ENCODE assay signal across 31 cellular contexts in genomic region chr5:107786424-107786823, GRCh38.
DNase-seq lines count a peak whose midpoint lies in the region; ATAC-seq, FAIRE-seq and TF ChIP-seq lines count a peak whose summit lies in the region.
"Had no signal": no experiment of that assay in that cellular context is flagged by ENCODE, and none has a peak within 500 bp of the region (broad histone marks: within the 10 kb centered on the region; RNA-seq: fewer than 3 reads in every experiment).

No MANE protein-coding gene starts in this region.

- POLR2A ChIA-PET in HepG2 (lab: Yijun Ruan, JAX) = no interaction called here
- POLR2A ChIA-PET in A549 (lab: Yijun Ruan, JAX) = no interaction called here
- POLR2A ChIA-PET in IMR-90 (lab: Charles Lee; ENCODE audit: unreplicated experiment) = no interaction called here

- H3K4me1 ChIP-seq in HepG2 (ENCODE audit: insufficient read depth, low read length) = no peaks in the 10 kb centered on the region
- H3K4me1 ChIP-seq in right lobe of liver = no peaks in the 10 kb centered on the region
- H3K4me1 ChIP-seq in A549 = peaks cover 11% of the 10 kb centered on the region; the same call in 2 of the 3 replicates
- H3K4me1 ChIP-seq in IMR-90 (ENCODE audit: control insufficient read depth, insufficient read depth, low read length) = no peaks in the 10 kb centered on the region
- H3K4me1 ChIP-seq: BE2C; BLaER1; BLaER1 treated with 17β-estradiol and CSF1 and Interleukin-3, amounts not matched to agents 10 nM and 100 nM had no signal

- H3K27me3 ChIP-seq in HepG2 (ENCODE audit: control insufficient read depth in 1 of 2, insufficient read depth in 2 of 2, low read length in 2 of 2) (no peaks in the 10 kb centered on the region), right lobe of liver (no peaks in the 10 kb centered on the region), IMR-90 (ENCODE audit: control insufficient read depth, insufficient read depth, low read length) (no peaks in the 10 kb centered on the region; the same call in 1 of the 2 replicates)
- H3K27me3 ChIP-seq: BE2C; BLaER1; BLaER1 treated with 17β-estradiol and CSF1 and Interleukin-3, amounts not matched to agents 10 nM and 100 nM had no signal

- H3K23ac ChIP-seq in IMR-90 (ENCODE audit: low read depth, low read length) = no peak overlapping the region

- no peak for TF ChIP-seq CTCF in HepG2 (CRISPR knock-in tag; IDR thresholded peaks at IDR 0.05)
- TF ChIP-seq CTCF in right lobe of liver (IDR thresholded peaks at IDR 0.05) = no peak
- no peak for TF ChIP-seq CTCF in A549 (IDR thresholded peaks at IDR 0.05)
- no peak for TF ChIP-seq CTCF in IMR-90 (conservative IDR thresholded peaks at IDR 0.05; ENCODE audit: low read depth, low read length)

- WGBS in HepG2 (ENCODE audit: low lambda C conversion rate) = 0% methylated on average over 1 of the region's 1 CpG
- 38% methylated on average over 1 of the region's 1 CpG for WGBS in right lobe of liver (ENCODE audit: insufficient coverage, low coverage, low lambda C conversion rate, missing lambda C conversion rate)
- WGBS in A549 (ENCODE audit: missing lambda C conversion rate) = 36% methylated on average over 1 of the region's 1 CpG
- no CpG with 5 or more reads among the region's 1 CpG for WGBS in IMR-90 (ENCODE audit: extremely low coverage in 2 of 2, insufficient read length in 1 of 2), 2 experiments

- H3K9me1 ChIP-seq in IMR-90 (ENCODE audit: insufficient read depth, low read length) = no peaks in the 10 kb centered on the region

- H3K9me3 ChIP-seq in HepG2 (ENCODE audit: low read length) = no peaks in the 10 kb centered on the region
- H3K9me3 ChIP-seq in right lobe of liver = no peaks in the 10 kb centered on the region
- 0 out of 3 replicates have a peak, but pooled peaks cover under 1% of the 10 kb centered on the region for H3K9me3 ChIP-seq in A549
- peaks cover 2% of the 10 kb centered on the region; the same call in 1 of the 2 replicates for H3K9me3 ChIP-seq in IMR-90 (ENCODE audit: control insufficient read depth, insufficient read depth, low read length)
- H3K9me3 ChIP-seq: BE2C, BLaER1, Caco-2 had no signal

- ATAC-seq in HepG2 = no peak
- no peak for ATAC-seq in right lobe of liver
- no peak for ATAC-seq in A549
- ATAC-seq in IMR-90 (ENCODE audit: low read depth) = no peak
- ATAC-seq: CD8-positive, alpha-beta T cell had no signal

- H3K9ac ChIP-seq in HepG2 (ENCODE audit: insufficient read depth, low read depth, low read length) (no peak overlapping the region), IMR-90 (ENCODE audit: low read depth, low read length) (no peak overlapping the region)
- H3K9ac ChIP-seq: BLaER1; BLaER1 treated with 17β-estradiol and CSF1 and Interleukin-3, amounts not matched to agents 10 nM and 100 nM had no signal

- in situ Hi-C loops in HepG2 (cut with HindIII; ENCODE audit: extremely low pct_ligation_motif_present, low pct_unique_long_range_greater_than_20kb) = no loop called here
- in situ Hi-C loops in IMR-90 (cut with MboI; ENCODE audit: low sequenced_read_pairs) = no loop called here

- H3K36me3 ChIP-seq in HepG2 (replicated peaks in 1 of 2; ENCODE audit: control insufficient read depth in 1 of 2, insufficient read depth in 2 of 2, low read length in 2 of 2) (no peaks in the 10 kb centered on the region), right lobe of liver (no peaks in the 10 kb centered on the region), IMR-90 (ENCODE audit: control insufficient read depth, insufficient read depth, low read length) (no peaks in the 10 kb centered on the region)
- H3K36me3 ChIP-seq: BE2C; BLaER1; BLaER1 treated with 17β-estradiol and CSF1 and Interleukin-3, amounts not matched to agents 10 nM and 100 nM had no signal

- H4K8ac ChIP-seq in IMR-90 (ENCODE audit: low read depth in 2 of 2, low read length in 2 of 2) = no peak overlapping the region

- no peak overlapping the region for H3K56ac ChIP-seq in IMR-90 (ENCODE audit: extremely low read depth, insufficient read depth, low read length)

- no peak overlapping the region for H3K14ac ChIP-seq in IMR-90 (replicated peaks; ENCODE audit: low read depth, low read length)

- no peak overlapping the region for H2BK15ac ChIP-seq in IMR-90 (ENCODE audit: low read depth, low read length)

- no peak overlapping the region for H2AFZ ChIP-seq in HepG2 (ENCODE audit: low read length)
- H2AFZ ChIP-seq in IMR-90 (replicated peaks; ENCODE audit: low read length, poor library complexity) = no peak overlapping the region

- DNase-seq in HepG2 (ENCODE audit: low spot score) (no peak), right lobe of liver (no peak), A549 (ENCODE audit: low read depth in 1 of 2, low spot score in 1 of 2) (no peak), IMR-90 (no peak), NCI-H748 treated with DMSO at 0.1 percent for 48 hours (lab: John Stamatoyannopoulos, UW) (no peak)
- DNase-seq in activated CD4-positive, CD25-positive, alpha-beta regulatory T cell treated with anti-CD3 and anti-CD28 coated beads, Interleukin-2, amount 50 U/mL, for 72 hours = no peak
- DNase-seq: 8988T; ACHN; AML-193; BE2C; C1 segment of cervical spinal cord; Caco-2; Calu3; CD4-positive, alpha-beta memory T cell; CD4-positive, alpha-beta T cell; CD4-positive, CD25-positive, alpha-beta regulatory T cell; CD8-positive, alpha-beta memory T cell; CD8-positive, alpha-beta T cell; COR-L47; DMS 273 treated with DMSO at 0.1 percent for 48 hours; DMS153; DMS53; DMS79; DMS79 treated with DMSO at 0.1 percent for 48 hours; DND-41; EL had no signal

- H3K18ac ChIP-seq in IMR-90 (ENCODE audit: low read depth, low read length) = no peak overlapping the region

- no peak overlapping the region for H2BK20ac ChIP-seq in IMR-90 (ENCODE audit: low read depth, low read length)

- H2AK5ac ChIP-seq in IMR-90 (ENCODE audit: low read depth, low read length) = no peak overlapping the region

- no peaks in the 10 kb centered on the region for H4K20me1 ChIP-seq in HepG2 (ENCODE audit: insufficient read depth, low read length)
- no peaks in the 10 kb centered on the region for H4K20me1 ChIP-seq in IMR-90 (ENCODE audit: insufficient read depth, low read length)
- H4K20me1 ChIP-seq: BLaER1; BLaER1 treated with 17β-estradiol and CSF1 and Interleukin-3, amounts not matched to agents 10 nM and 100 nM had no signal

- H3K4me3 ChIP-seq in HepG2 (replicated peaks in 1 of 3; ENCODE audit: insufficient read depth in 1 of 3, low read depth in 2 of 3, low read length in 3 of 3) (no peak overlapping the region), right lobe of liver (no peak overlapping the region), A549 (no peak overlapping the region), IMR-90 (ENCODE audit: insufficient read depth, low read depth, low read length) (no peak overlapping the region)
- H3K4me3 ChIP-seq: BLaER1; BLaER1 treated with 17β-estradiol and CSF1 and Interleukin-3, amounts not matched to agents 10 nM and 100 nM had no signal

- TF ChIP-seq POLR2A in HepG2 (IDR thresholded peaks at IDR 0.05; ENCODE audit: insufficient read depth in 1 of 2, low read depth in 2 of 2, low read length in 2 of 2) (no peak), right lobe of liver (IDR thresholded peaks at IDR 0.05) (no peak), A549 (IDR thresholded peaks at IDR 0.05; ENCODE audit: low read length) (no peak), IMR-90 (IDR thresholded peaks at IDR 0.05; ENCODE audit: low read depth, low read length) (no peak)

- H2BK5ac ChIP-seq in IMR-90 (ENCODE audit: low read depth, low read length, poor library complexity, severe bottlenecking) = no peak overlapping the region

- H4K91ac ChIP-seq in IMR-90 (ENCODE audit: insufficient read depth, low read depth, low read length) = no peak overlapping the region

- TF ChIP-seq RAD21 in HepG2 (CRISPR knock-in tag; IDR thresholded peaks at IDR 0.05) (no peak), A549 (conservative IDR thresholded peaks at IDR 0.05 in 1 of 2, IDR thresholded peaks at IDR 0.05 in 1 of 2) (no peak), IMR-90 (IDR thresholded peaks at IDR 0.05; ENCODE audit: low read length) (no peak)

- CTCF ChIA-PET in HepG2 (lab: Yijun Ruan, JAX; ENCODE audit: low intra/inter-chr PET ratio, low total read pairs) (no interaction called here), A549 (lab: Yijun Ruan, JAX) (no interaction called here), IMR-90 (lab: Yijun Ruan, JAX) (no interaction called here)

- no peak overlapping the region for H4K5ac ChIP-seq in IMR-90 (ENCODE audit: low read depth, low read length)

- no TSS peak for BruUV-seq in HepG2 (replicated peaks; lab: Mats Ljungman, UMichigan)
- BruUV-seq in IMR-90 (replicated peaks; lab: Mats Ljungman, UMichigan) = no TSS peak

- intact Hi-C loops in HepG2 (cut with micrococcal nuclease; ENCODE audit: unreplicated experiment) = no loop called here
- intact Hi-C loops in right lobe of liver (cut with DNase I) = no loop called here
- intact Hi-C loops in IMR-90 (cut with micrococcal nuclease) = no loop called here

- H3K79me2 ChIP-seq in HepG2 (ENCODE audit: insufficient read depth, low read length) = no peaks in the 10 kb centered on the region

- H3K4me2 ChIP-seq in HepG2 (ENCODE audit: low read depth, low read length) = no peak overlapping the region
- H3K4me2 ChIP-seq in A549 = no peak overlapping the region
- no peak overlapping the region for H3K4me2 ChIP-seq in IMR-90 (ENCODE audit: low read depth, low read length)
- H3K4me2 ChIP-seq: BLaER1; BLaER1 treated with 17β-estradiol and CSF1 and Interleukin-3, amounts not matched to agents 10 nM and 100 nM had no signal

- no peaks in the 10 kb centered on the region for H3K79me1 ChIP-seq in IMR-90 (ENCODE audit: low read depth in 1 of 2, low read length in 2 of 2)

- no peak overlapping the region for H3K4ac ChIP-seq in IMR-90 (ENCODE audit: low read depth, low read length)

- TF ChIP-seq EP300 in HepG2 (IDR thresholded peaks at IDR 0.05; ENCODE audit: low read depth in 2 of 2, low read length in 2 of 2) = no peak
- TF ChIP-seq EP300 in HepG2 (CRISPR knock-in tag; IDR thresholded peaks at IDR 0.05; ENCODE audit: borderline replicate concordance) = no peak
- TF ChIP-seq EP300 in A549 (IDR thresholded peaks at IDR 0.05) = no peak

- dilution Hi-C loops in IMR-90 (cut with HindIII; ENCODE audit: low sequenced_read_pairs, unreplicated experiment) = no loop called here

- no peak for FAIRE-seq in HepG2 (lab: Jason Lieb, UNC)
- FAIRE-seq in A549 (lab: Jason Lieb, UNC) = no peak
- FAIRE-seq: A204.1, D721Med had no signal

- H3K27ac ChIP-seq in HepG2 (ENCODE audit: extremely low read length, insufficient read depth, low read length) (no peak overlapping the region), right lobe of liver (no peak overlapping the region), A549 (no peak overlapping the region), IMR-90 (ENCODE audit: insufficient read depth, low read length) (no peak overlapping the region)
- H3K27ac ChIP-seq: 22Rv1; BLaER1; BLaER1 treated with 17β-estradiol and CSF1 and Interleukin-3, amounts not matched to agents 10 nM and 100 nM had no signal

- no peak overlapping the region for H2BK120ac ChIP-seq in IMR-90 (ENCODE audit: low read depth, low read length)

- H2AK9ac ChIP-seq in IMR-90 (replicated peaks; ENCODE audit: low read depth, low read length, poor library complexity) = no peak overlapping the region

TF ChIP-seq in A549, 52 proteins besides CTCF, POLR2A, EP300 and RAD21 (continues in another document):
- TF ChIP-seq CEBPB (IDR thresholded peaks at IDR 0.05) (no peak), MAFK (IDR thresholded peaks at IDR 0.05; ENCODE audit: partially characterized antibody) (peak; percentile 51)

TF ChIP-seq in IMR-90, 13 proteins besides CTCF, POLR2A, EP300 and RAD21 (continues in another document):
- TF ChIP-seq MAFK (IDR thresholded peaks at IDR 0.05; ENCODE audit: low read depth, low read length) = peak; percentile 24; the same call in 1 of the 2 replicates

Comparison
In these comparisons a context has a peak if more than half of its experiments do, and no peak if none do; other contexts are left out.
1. Of the 38 proteins assayed by ChIP-seq in both HepG2 and A549: peak only in HepG2: none; only in A549: none; in both: MAFK; in neither: 37.